17 cellular contexts compared by ENCODE assay signal in genomic region chr11:27761356-27761755, GRCh38.
A peak's percentile ranks its signal among the peaks of the same experiment; 100 is the strongest.
DNase-seq lines count a peak whose midpoint lies in the region; ATAC-seq and TF ChIP-seq lines count a peak whose summit lies in the region.
"Had no signal": no experiment of that assay in that cellular context is flagged by ENCODE, and none has a peak within 500 bp of the region (broad histone marks: within the 10 kb centered on the region; RNA-seq: fewer than 3 reads in every experiment).

No MANE protein-coding gene starts in this region.

- H3F3A ChIP-seq in GM23338 (replicated peaks; ENCODE audit: low read depth), result no peaks in the 10 kb centered on the region

- no peak overlapping the region for H3K27ac ChIP-seq in GM23338 (ENCODE audit: low read depth)
- H3K27ac ChIP-seq: BLaER1 treated with 17β-estradiol and CSF1 and Interleukin-3, amounts not matched to agents 10 nM and 100 nM; C4-2B had no signal

- peaks cover 4% of the 10 kb centered on the region for H3K27me3 Mint-ChIP-seq in GM23338 (ENCODE audit: insufficient read depth, low read depth, poor library complexity)
- H3K27me3 Mint-ChIP-seq in activated CD4-positive, alpha-beta T cell treated with anti-CD3 and anti-CD28 coated beads, Interleukin-2, amount 10 ng/mL, durations not matched to agents 7 days and 5 days, result no peaks in the 10 kb centered on the region
- H3K27me3 Mint-ChIP-seq: B cell; CD4-positive, alpha-beta T cell had no signal

- no peak for TF ChIP-seq CTCF in GM23338 (conservative IDR thresholded peaks at IDR 0.05; ENCODE audit: low read depth in 2 of 2)
- no peak for TF ChIP-seq CTCF in foreskin fibroblast (IDR thresholded peaks at IDR 0.05; ENCODE audit: low read depth, low read length)

- 0 out of 2 replicates have a peak overlapping the region, but pooled peaks have one; percentile 52 for H2AFZ ChIP-seq in GM23338

- H3K9me3 Mint-ChIP-seq in GM23338, result no peaks in the 10 kb centered on the region
- H3K9me3 Mint-ChIP-seq in activated CD4-positive, alpha-beta T cell treated with anti-CD3 and anti-CD28 coated beads, Interleukin-2, amount 10 ng/mL, durations not matched to agents 7 days and 5 days, result no peaks in the 10 kb centered on the region
- H3K9me3 Mint-ChIP-seq: CD8-positive, alpha-beta T cell had no signal

- H4K20me1 ChIP-seq in GM23338 (replicated peaks; ENCODE audit: insufficient read depth), result no peaks in the 10 kb centered on the region
- H4K20me1 ChIP-seq: BLaER1 treated with 17β-estradiol and CSF1 and Interleukin-3, amounts not matched to agents 10 nM and 100 nM had no signal

- POLR2A ChIA-PET in activated CD4-positive, alpha-beta T cell treated with anti-CD3 and anti-CD28 coated beads, Interleukin-2, amount 10 ng/mL, durations not matched to agents 7 days and 5 days (lab: Charles Lee), result no interaction called here

- no peak overlapping the region for H3K4me3 ChIP-seq in GM23338
- H3K4me3 ChIP-seq in foreskin fibroblast (ENCODE audit: low read depth in 1 of 2, low read length in 2 of 2), result no peak overlapping the region
- H3K4me3 ChIP-seq: BLaER1 treated with 17β-estradiol and CSF1 and Interleukin-3, amounts not matched to agents 10 nM and 100 nM had no signal

- no peaks in the 10 kb centered on the region for H3K36me3 Mint-ChIP-seq in GM23338 (ENCODE audit: low read depth)
- no peaks in the 10 kb centered on the region for H3K36me3 Mint-ChIP-seq in activated CD4-positive, alpha-beta T cell treated with anti-CD3 and anti-CD28 coated beads, Interleukin-2, amount 10 ng/mL, durations not matched to agents 7 days and 5 days (ENCODE audit: low read depth)
- H3K36me3 Mint-ChIP-seq: CD8-positive, alpha-beta T cell had no signal

- peaks cover 4% of the 10 kb centered on the region; the same call in 1 of the 2 replicates for H3K9me2 ChIP-seq in GM23338 (ENCODE audit: insufficient read depth)

- no peaks in the 10 kb centered on the region for H3K36me3 ChIP-seq in GM23338 (ENCODE audit: insufficient read depth)
- H3K36me3 ChIP-seq: BLaER1 treated with 17β-estradiol and CSF1 and Interleukin-3, amounts not matched to agents 10 nM and 100 nM had no signal

- H3K4me1 ChIP-seq in GM23338 (ENCODE audit: insufficient read depth), result peaks cover 4% of the 10 kb centered on the region; the same call in 1 of the 2 replicates
- H3K4me1 ChIP-seq: BLaER1 treated with 17β-estradiol and CSF1 and Interleukin-3, amounts not matched to agents 10 nM and 100 nM; Caco-2 had no signal

- H3K4me1 Mint-ChIP-seq in GM23338, result no peaks in the 10 kb centered on the region; the same call in 1 of the 3 replicates
- H3K4me1 Mint-ChIP-seq in activated CD4-positive, alpha-beta T cell treated with anti-CD3 and anti-CD28 coated beads, Interleukin-2, amount 10 ng/mL, durations not matched to agents 7 days and 5 days, result no peaks in the 10 kb centered on the region
- H3K4me1 Mint-ChIP-seq: B cell had no signal

- no peaks in the 10 kb centered on the region for H3K27me3 ChIP-seq in GM23338 (ENCODE audit: insufficient read depth)
- H3K27me3 ChIP-seq: BLaER1 treated with 17β-estradiol and CSF1 and Interleukin-3, amounts not matched to agents 10 nM and 100 nM had no signal

- H3K79me2 ChIP-seq in GM23338 (replicated peaks; ENCODE audit: insufficient read depth), result no peaks in the 10 kb centered on the region

- no peak overlapping the region for H3K27ac Mint-ChIP-seq in GM23338
- H3K27ac Mint-ChIP-seq in activated CD4-positive, alpha-beta T cell treated with anti-CD3 and anti-CD28 coated beads, Interleukin-2, amount 10 ng/mL, durations not matched to agents 7 days and 5 days, result no peak overlapping the region
- H3K27ac Mint-ChIP-seq: B cell; CD4-positive, alpha-beta T cell; CD8-positive, alpha-beta T cell had no signal

- ATAC-seq in GM23338 (no peak), HG03439 (IDR thresholded peaks at IDR 0.05; ENCODE audit: unreplicated experiment) (no peak)
- ATAC-seq: CD8-positive, alpha-beta T cell had no signal

- CTCF ChIA-PET in activated CD4-positive, alpha-beta T cell treated with anti-CD3 and anti-CD28 coated beads, Interleukin-2, amount 10 ng/mL, durations not matched to agents 7 days and 5 days (lab: Charles Lee), result no interaction called here

- DNase-seq in GM23338 (ENCODE audit: low spot score) (no peak), inferior parietal cortex (ENCODE audit: extremely low spot score) (peak; percentile 7), superior temporal gyrus (ENCODE audit: extremely low spot score) (peak; percentile 24), foreskin fibroblast (no peak)
- DNase-seq in activated CD4-positive, alpha-beta T cell treated with anti-CD3 and anti-CD28 coated beads, Interleukin-2, amount 10 ng/mL, durations not matched to agents 7 days and 5 days, result no peak
- DNase-seq: 8988T; ACHN; Caco-2; Calu3; CD4-positive, alpha-beta T cell; CD8-positive, alpha-beta T cell; DMS79 treated with DMSO at 0.1 percent for 48 hours; GF-D8 had no signal

- H3K4me3 Mint-ChIP-seq in GM23338, result no peak overlapping the region
- H3K4me3 Mint-ChIP-seq in activated CD4-positive, alpha-beta T cell treated with anti-CD3 and anti-CD28 coated beads, Interleukin-2, amount 10 ng/mL, durations not matched to agents 7 days and 5 days, result no peak overlapping the region
- H3K4me3 Mint-ChIP-seq: B cell; CD4-positive, alpha-beta T cell; CD8-positive, alpha-beta T cell had no signal

- H3K4me2 ChIP-seq in GM23338, result no peak overlapping the region
- H3K4me2 ChIP-seq: BLaER1 treated with 17β-estradiol and CSF1 and Interleukin-3, amounts not matched to agents 10 nM and 100 nM had no signal

TF ChIP-seq in GM23338, 12 proteins besides CTCF, POLR2A, EP300 and RAD21:
- no peak for TF ChIP-seq POLR2AphosphoS5 (IDR thresholded peaks at IDR 0.05; ENCODE audit: low read depth)
- no peak for TF ChIP-seq CREB1 (CRISPR knock-in tag; IDR thresholded peaks at IDR 0.05; ENCODE audit: low read depth)
- no peak for TF ChIP-seq EZH2phosphoT487 (IDR thresholded peaks at IDR 0.05; ENCODE audit: unreplicated experiment)
- TF ChIP-seq STAT1 (IDR thresholded peaks at IDR 0.05; ENCODE audit: unreplicated experiment), result no peak
- TF ChIP-seq, protein P1, sequence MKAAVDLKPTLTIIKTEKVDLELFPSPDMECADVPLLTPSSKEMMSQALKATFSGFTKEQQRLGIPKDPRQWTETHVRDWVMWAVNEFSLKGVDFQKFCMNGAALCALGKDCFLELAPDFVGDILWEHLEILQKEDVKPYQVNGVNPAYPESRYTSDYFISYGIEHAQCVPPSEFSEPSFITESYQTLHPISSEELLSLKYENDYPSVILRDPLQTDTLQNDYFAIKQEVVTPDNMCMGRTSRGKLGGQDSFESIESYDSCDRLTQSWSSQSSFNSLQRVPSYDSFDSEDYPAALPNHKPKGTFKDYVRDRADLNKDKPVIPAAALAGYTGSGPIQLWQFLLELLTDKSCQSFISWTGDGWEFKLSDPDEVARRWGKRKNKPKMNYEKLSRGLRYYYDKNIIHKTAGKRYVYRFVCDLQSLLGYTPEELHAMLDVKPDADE (IDR thresholded peaks at IDR 0.05), result no peak

Comparison
In these comparisons a context has a peak if more than half of its experiments do, and no peak if none do; other contexts are left out.
1. DNase-seq: peak in inferior parietal cortex (single experiment) and superior temporal gyrus (single experiment); none in GM23338 (single experiment), foreskin fibroblast (0 of 2) and activated CD4-positive, alpha-beta T cell treated with anti-CD3 and anti-CD28 coated beads, Interleukin-2, amount 10 ng/mL, durations not matched to agents 7 days and 5 days (single experiment).